Comparison of ENCODE assay signal across 2 cellular contexts in genomic region chr2:103484906-103485305, GRCh38.
TF ChIP-seq lines count a peak whose summit lies in the region.

No MANE protein-coding gene starts in this region.

TF ChIP-seq in GM23338, 12 proteins besides CTCF, POLR2A, EP300 and RAD21 (continued from another document):
- TF ChIP-seq ETS1 (IDR thresholded peaks at IDR 0.05) (no peak), ZNF462 (CRISPR knock-in tag; IDR thresholded peaks at IDR 0.05) (no peak), ZNF114 (CRISPR knock-in tag; IDR thresholded peaks at IDR 0.05) (no peak), EZH2phosphoT487 (IDR thresholded peaks at IDR 0.05; ENCODE audit: unreplicated experiment) (no peak), EZH2 (IDR thresholded peaks at IDR 0.05; ENCODE audit: low read depth, unreplicated experiment) (no peak)

TF ChIP-seq in H1, 55 proteins besides CTCF, POLR2A, EP300 and RAD21 (continued from another document):
- TF ChIP-seq CHD7 (IDR thresholded peaks at IDR 0.05; ENCODE audit: insufficient replicate concordance, low read length) (no peak), TAF1 (IDR thresholded peaks at IDR 0.05; ENCODE audit: low read depth, low read length) (no peak), NRF1 (IDR thresholded peaks at IDR 0.05; ENCODE audit: low read depth, low read length) (no peak), HDAC6 (IDR thresholded peaks at IDR 0.05; ENCODE audit: low read depth, low read length) (no peak)
